In genomic region chr6:106974999-106975698, GRCh38 we compare ENCODE assay signal across 1 cellular context.
A peak's percentile ranks its signal among the peaks of the same experiment; 100 is the strongest.
TF ChIP-seq lines count a peak whose summit lies in the region.

No MANE protein-coding gene starts in this region.

TF ChIP-seq in K562, 482 proteins besides CTCF, POLR2A, EP300 and RAD21 (continued from another document and continues in another):
- TF ChIP-seq ZNF407 (IDR thresholded peaks at IDR 0.05; ENCODE audit: low read depth) (no peak), MEF2A (IDR thresholded peaks at IDR 0.05; ENCODE audit: control insufficient read depth, low read depth, low read length) (no peak), E2F3 (CRISPR knock-in tag; IDR thresholded peaks at IDR 0.05) (no peak), RB1 (IDR thresholded peaks at IDR 0.05; ENCODE audit: low read depth) (peak; percentile 73), ZNF133 (CRISPR knock-in tag; IDR thresholded peaks at IDR 0.05) (no peak), HMBOX1 (IDR thresholded peaks at IDR 0.05) (no peak), DEAF1 (CRISPR knock-in tag; IDR thresholded peaks at IDR 0.05) (peak; percentile 78), ZNF280B (CRISPR knock-in tag; IDR thresholded peaks at IDR 0.05) (no peak), ILK (tag; IDR thresholded peaks at IDR 0.05; ENCODE audit: borderline replicate concordance, low read depth) (no peak), SOX6 (IDR thresholded peaks at IDR 0.05) (peak; percentile 35; the same call in 1 of the 2 replicates), MAX (CRISPR knock-in tag; IDR thresholded peaks at IDR 0.05) (peak; percentile 64), ZNF318 (IDR thresholded peaks at IDR 0.05; ENCODE audit: borderline replicate concordance in 1 of 2, low read depth in 1 of 2) (no peak), ZNF77 (CRISPR knock-in tag; IDR thresholded peaks at IDR 0.05) (no peak), RBBP5 (IDR thresholded peaks at IDR 0.05; ENCODE audit: borderline replicate concordance, insufficient read depth, low read length, poor library complexity, severe bottlenecking) (peak; percentile 39), NBN (IDR thresholded peaks at IDR 0.05; ENCODE audit: low read depth) (no peak), HDAC6 (IDR thresholded peaks at IDR 0.05; ENCODE audit: low read depth, low read length) (no peak), NRF1 (conservative IDR thresholded peaks at IDR 0.05 in 1 of 2, IDR thresholded peaks at IDR 0.05 in 1 of 2) (peak; percentile 36 to 37; a peak in 2 of 4 replicates), MAZ (CRISPR knock-in tag; conservative IDR thresholded peaks at IDR 0.05 in 1 of 2, IDR thresholded peaks at IDR 0.05 in 1 of 2) (peak; percentile 48 to 53; a peak in 2 of 4 replicates), SP1 (CRISPR knock-in tag; IDR thresholded peaks at IDR 0.05) (no peak), RBFOX2 (IDR thresholded peaks at IDR 0.05; ENCODE audit: low read depth, low read length) (peak; percentile 45), ZFP36 (IDR thresholded peaks at IDR 0.05; ENCODE audit: low read depth, low read length, partially characterized antibody) (peak; percentile 5), GMEB1 (CRISPR knock-in tag; IDR thresholded peaks at IDR 0.05) (0 out of 2 replicates have a peak, but pooled peaks have one; percentile 21), PHF20 (IDR thresholded peaks at IDR 0.05; ENCODE audit: partially characterized antibody) (no peak), KDM5B (IDR thresholded peaks at IDR 0.05; ENCODE audit: insufficient replicate concordance, low read depth, low read length) (peak; percentile 62), SRSF9 (IDR thresholded peaks at IDR 0.05; ENCODE audit: borderline replicate concordance, low read depth, low read length) (no peak)
